Comparison of ENCODE assay signal across 8 cellular contexts in the genomic region with DNA sequence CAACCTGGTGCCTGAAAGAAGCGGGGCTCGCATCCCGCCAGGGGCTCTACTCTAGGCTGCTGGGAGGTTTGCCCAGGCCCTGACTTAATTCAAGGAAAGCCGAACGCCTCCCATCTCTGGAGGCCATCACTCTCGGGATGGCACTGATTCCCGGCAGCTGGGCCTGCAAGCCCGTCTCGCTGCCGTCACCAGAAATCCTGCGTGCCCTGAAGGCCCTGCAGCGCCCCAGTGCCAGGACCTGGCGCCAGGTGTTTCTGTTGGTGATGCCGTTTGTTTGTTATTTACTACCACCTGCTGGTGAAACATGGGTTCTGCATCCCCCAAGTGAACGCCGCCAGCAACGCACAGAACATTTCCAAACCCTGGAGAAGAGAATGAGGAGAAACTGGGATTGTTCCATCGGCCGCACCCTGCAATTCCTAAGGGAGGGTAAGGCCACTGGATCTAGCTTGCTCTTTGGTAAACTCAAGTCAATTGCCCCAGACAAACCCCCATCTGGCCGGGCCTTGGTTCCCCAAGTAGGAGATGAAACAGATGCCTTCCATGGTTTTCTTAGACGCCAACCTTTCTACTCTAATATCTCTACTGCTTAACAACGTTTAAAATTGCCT.
DNase-seq lines count a peak whose midpoint lies in the region; ATAC-seq, FAIRE-seq and TF ChIP-seq lines count a peak whose summit lies in the region.

No MANE protein-coding gene starts in this region.

- no peak overlapping the region for H3K4me3 ChIP-seq in bronchial epithelial cell (ENCODE audit: low read depth, low read length)

- no peak for ATAC-seq in HG02610 (IDR thresholded peaks at IDR 0.05; ENCODE audit: unreplicated experiment)

- no peak overlapping the region for H3K27ac ChIP-seq in 22Rv1

- FAIRE-seq in GM18507 (lab: Jason Lieb, UNC) = peak; percentile 95
- no peak for FAIRE-seq in bronchial epithelial cell (lab: Jason Lieb, UNC)

- H3K27me3 ChIP-seq in bronchial epithelial cell (ENCODE audit: control insufficient read depth, insufficient read depth, low read length) = no peaks in the 10 kb centered on the region

- no peaks in the 10 kb centered on the region for H3K36me3 ChIP-seq in bronchial epithelial cell (ENCODE audit: control insufficient read depth, insufficient read depth, low read length)

- TF ChIP-seq CTCF in 22Rv1 (IDR thresholded peaks at IDR 0.05) = peak; percentile 84
- TF ChIP-seq CTCF in bronchial epithelial cell (IDR thresholded peaks at IDR 0.05; ENCODE audit: insufficient read depth, low read length, severe bottlenecking) = peak; percentile 83

- DNase-seq in GM18507 (ENCODE audit: extremely low spot score, insufficient read length, low read depth) (peak; percentile 39), NCI-H2171 (lab: John Stamatoyannopoulos, UW) (peak; percentile 85), bronchial epithelial cell (ENCODE audit: low read depth) (peak; percentile 55), islet precursor cell (peak; percentile 87)
- peak; percentile 13 to 36 (median 28) for DNase-seq in activated CD4-positive, CD25-positive, alpha-beta regulatory T cell (lab: John Stamatoyannopoulos, UW)
- DNase-seq in stimulated activated CD4-positive, alpha-beta T cell treated with anti-CD3 and anti-CD28 coated beads, Interleukin-12 subunit alpha, Interleukin-12 subunit beta, amount 100 ng/mL, for 4 hours = peak; percentile 50

Comparison
In these comparisons a context has a peak if more than half of its experiments do, and no peak if none do; other contexts are left out.
1. DNase-seq: peak in every context shown above with its lines; median percentile 87 in islet precursor cell; 85 in NCI-H2171; 55 in bronchial epithelial cell; 50 in stimulated activated CD4-positive, alpha-beta T cell treated with anti-CD3 and anti-CD28 coated beads, Interleukin-12 subunit alpha, Interleukin-12 subunit beta, amount 100 ng/mL, for 4 hours; 39 in GM18507; 28 in activated CD4-positive, CD25-positive, alpha-beta regulatory T cell.